Comparison of ENCODE assay signal across 22 cellular contexts in the genomic region with DNA sequence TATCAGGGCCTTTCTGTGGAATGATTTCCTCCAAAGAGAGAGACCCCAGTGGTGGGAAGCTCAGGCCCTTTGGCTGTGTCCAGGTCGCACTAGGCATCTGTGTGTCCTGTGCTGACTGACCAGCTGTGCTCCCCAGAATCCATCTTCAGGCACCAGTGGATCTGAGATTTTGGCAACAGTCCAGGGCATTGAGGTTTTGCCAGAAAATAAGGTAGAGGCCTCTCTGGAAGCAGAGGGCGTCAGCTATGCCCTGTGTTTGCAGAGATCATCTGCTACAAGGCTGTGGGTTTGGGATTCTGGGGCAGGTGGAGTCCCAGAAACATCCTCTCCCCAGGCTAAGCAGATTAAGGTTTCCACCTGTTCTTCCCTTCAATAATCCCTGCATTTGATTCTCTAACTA. TPM values are rescaled to one million over a fixed set of nuclear protein-coding genes. Genes with fewer than 3 reads are reported as not detected.
DNase-seq lines count a peak whose midpoint lies in the region.
"Had no signal": no experiment of that assay in that cellular context is flagged by ENCODE, and none has a peak within 500 bp of the region (broad histone marks: within the 10 kb centered on the region; RNA-seq: fewer than 3 reads in every experiment).

No MANE protein-coding gene starts in this region.

- no peak overlapping the region for H3K4me3 Mint-ChIP-seq in activated CD4-positive, alpha-beta memory T cell treated with anti-CD3 and anti-CD28 coated beads, Interleukin-2, amount 10 ng/mL, durations not matched to agents 7 days and 5 days
- H3K4me3 Mint-ChIP-seq: activated CD4-positive, alpha-beta T cell treated with anti-CD3 and anti-CD28 coated beads, Interleukin-2, amount 10 ng/mL, durations not matched to agents 7 days and 5 days; naive thymus-derived CD8-positive, alpha-beta T cell; stimulated activated naive CD8-positive, alpha-beta T cell treated with anti-CD3 and anti-CD28 coated beads, Interleukin-15, Interleukin-2, amounts not matched to agents 100 ng/mL and 50 ng/mL, for 24 hours had no signal

- H3K14ac ChIP-seq in neuronal stem cell (ENCODE audit: low read length) = no peak overlapping the region

- no peak overlapping the region for H2AFZ ChIP-seq in neuronal stem cell (ENCODE audit: low read length)

- H3K4me1 ChIP-seq in mucosa of rectum (ENCODE audit: control insufficient read depth in 2 of 2, insufficient read depth in 2 of 2, low read length in 2 of 2) (peaks cover 45 to 52% of the 10 kb centered on the region in 2 donors), neuronal stem cell (ENCODE audit: control insufficient read depth in 2 of 2, insufficient read depth in 1 of 2, low read depth in 1 of 2, low read length in 2 of 2) (peaks cover 13 to 27% of the 10 kb centered on the region in 2 donors)

- no peak overlapping the region for H3K27ac Mint-ChIP-seq in activated CD4-positive, alpha-beta memory T cell treated with anti-CD3 and anti-CD28 coated beads, Interleukin-2, amount 10 ng/mL, durations not matched to agents 7 days and 5 days
- H3K27ac Mint-ChIP-seq: activated CD4-positive, alpha-beta T cell treated with anti-CD3 and anti-CD28 coated beads, Interleukin-2, amount 10 ng/mL, durations not matched to agents 7 days and 5 days; stimulated activated naive CD8-positive, alpha-beta T cell treated with anti-CD3 and anti-CD28 coated beads, Interleukin-15, Interleukin-2, amounts not matched to agents 100 ng/mL and 50 ng/mL, for 24 hours had no signal

- H3K79me1 ChIP-seq in neuronal stem cell (ENCODE audit: low read depth, low read length) = no peaks in the 10 kb centered on the region

- no peaks in the 10 kb centered on the region for H3K36me3 Mint-ChIP-seq in activated CD4-positive, alpha-beta memory T cell treated with anti-CD3 and anti-CD28 coated beads, Interleukin-2, amount 10 ng/mL, durations not matched to agents 7 days and 5 days (ENCODE audit: low read depth)
- H3K36me3 Mint-ChIP-seq: naive thymus-derived CD8-positive, alpha-beta T cell had no signal

- POLR2A ChIA-PET in activated CD4-positive, alpha-beta memory T cell treated with anti-CD3 and anti-CD28 coated beads, Interleukin-2, amount 10 ng/mL, durations not matched to agents 7 days and 5 days (lab: Charles Lee) = interaction anchor here (1.1 to 11.4 kb wide), 2 partner anchors 12 to 58 kb away, joined by 3 to 144 read pairs; a partner anchor contains a TSS

- no peak overlapping the region for H2BK15ac ChIP-seq in neuronal stem cell (ENCODE audit: low read length)

- DNase-seq in NCI-H748 (lab: John Stamatoyannopoulos, UW; ENCODE audit: unreplicated experiment) = peak; percentile 18
- DNase-seq in NCI-H748 treated with DMSO at 0.1 percent for 48 hours (lab: John Stamatoyannopoulos, UW) = no peak
- DNase-seq in NCI-H1092 treated with DMSO at 0.1 percent for 48 hours (lab: John Stamatoyannopoulos, UW) = peak; percentile 53
- peak; percentile 67 to 74 for DNase-seq in SHP77 (lab: John Stamatoyannopoulos, UW)
- DNase-seq in activated CD4-positive, alpha-beta memory T cell treated with anti-CD3 and anti-CD28 coated beads, Interleukin-2, amount 10 ng/mL, durations not matched to agents 7 days and 5 days = no peak
- DNase-seq in putamen (ENCODE audit: low spot score) = no peak
- no peak for DNase-seq in neuronal stem cell (ENCODE audit: low spot score)
- DNase-seq: activated CD4-positive, alpha-beta T cell treated with anti-CD3 and anti-CD28 coated beads, Interleukin-2, amount 10 ng/mL, durations not matched to agents 7 days and 5 days; activated CD8-positive, alpha-beta memory T cell treated with anti-CD3 and anti-CD28 coated beads, Interleukin-2, amount 50 U/mL, for 4 hours; activated effector memory CD4-positive, alpha-beta T cell treated with anti-CD3 and anti-CD28 coated beads, Interleukin-2, amount 50 U/mL, for 16 hours; dermis blood vessel endothelial cell; GDM1; GOT3; hypothalamus; mesenchymal stem cell; naive thymus-derived CD8-positive, alpha-beta T cell; NCI-H187; NCI-H774; stimulated activated CD4-positive, alpha-beta T cell treated with anti-CD3 and anti-CD28 coated beads, Interleukin-2, amount 100 ng/mL, for 24 hours; trophoblast cell had no signal

- H3K9me3 ChIP-seq in mucosa of rectum (ENCODE audit: control insufficient read depth in 2 of 2, low read length in 2 of 2) (no peaks in the 10 kb centered on the region), neuronal stem cell (replicated peaks in 1 of 2; ENCODE audit: control insufficient read depth in 2 of 2, insufficient read depth in 1 of 2, low read depth in 1 of 2, low read length in 2 of 2) (no peaks in the 10 kb centered on the region)

- H2BK120ac ChIP-seq in neuronal stem cell (ENCODE audit: low read depth, low read length) = no peak overlapping the region

- peaks cover 54% of the 10 kb centered on the region for H3K4me1 Mint-ChIP-seq in activated CD4-positive, alpha-beta memory T cell treated with anti-CD3 and anti-CD28 coated beads, Interleukin-2, amount 10 ng/mL, durations not matched to agents 7 days and 5 days

- H3K36me3 ChIP-seq in mucosa of rectum (ENCODE audit: control insufficient read depth in 2 of 2, insufficient read depth in 2 of 2, low read length in 2 of 2) = no peaks in the 10 kb centered on the region
- H3K36me3 ChIP-seq in neuronal stem cell (replicated peaks in 1 of 2; ENCODE audit: control insufficient read depth in 2 of 2, insufficient read depth in 2 of 2, low read length in 2 of 2) = no peaks in the 10 kb centered on the region

- no peak overlapping the region for H2BK12ac ChIP-seq in neuronal stem cell (ENCODE audit: low read length)

- no peak overlapping the region for H2BK5ac ChIP-seq in neuronal stem cell (ENCODE audit: low read length)

- no peak overlapping the region for H3K4ac ChIP-seq in neuronal stem cell (ENCODE audit: low read length)

- H3K18ac ChIP-seq in neuronal stem cell (ENCODE audit: low read length) = no peak overlapping the region

- H4K8ac ChIP-seq in neuronal stem cell (ENCODE audit: low read depth, low read length) = no peak overlapping the region

- peaks cover 11% of the 10 kb centered on the region for H3K27me3 Mint-ChIP-seq in activated CD4-positive, alpha-beta memory T cell treated with anti-CD3 and anti-CD28 coated beads, Interleukin-2, amount 10 ng/mL, durations not matched to agents 7 days and 5 days
- H3K27me3 Mint-ChIP-seq: stimulated activated naive CD8-positive, alpha-beta T cell treated with anti-CD3 and anti-CD28 coated beads, Interleukin-15, Interleukin-2, amounts not matched to agents 100 ng/mL and 50 ng/mL, for 24 hours had no signal

- H3K27me3 ChIP-seq in mucosa of rectum (ENCODE audit: control insufficient read depth in 2 of 2, insufficient read depth in 2 of 2, low read length in 2 of 2) (no peaks in the 10 kb centered on the region), neuronal stem cell (ENCODE audit: control insufficient read depth in 3 of 3, insufficient read depth in 3 of 3, low read depth in 1 of 3, low read length in 3 of 3) (peaks cover 0 to 29% (median 0%) of the 10 kb centered on the region in 3 experiments)

- CTCF ChIA-PET in activated CD4-positive, alpha-beta memory T cell treated with anti-CD3 and anti-CD28 coated beads, Interleukin-2, amount 10 ng/mL, durations not matched to agents 7 days and 5 days (lab: Charles Lee) = no interaction called here

- H2AK5ac ChIP-seq in neuronal stem cell (ENCODE audit: low read depth, low read length) = no peak overlapping the region

- WGBS in neuronal stem cell (ENCODE audit: extremely low coverage in 2 of 2, insufficient read length in 2 of 2, insufficient replicate concordance in 1 of 2), 2 donors = no CpG with 5 or more reads among the region's 2 CpGs

- H3K27ac ChIP-seq in mucosa of rectum (ENCODE audit: low read depth in 2 of 2, low read length in 2 of 2) (peak overlapping the region; percentile 97 to 98), neuronal stem cell (replicated peaks; ENCODE audit: low read length) (no peak overlapping the region)

- H3K9ac ChIP-seq in mucosa of rectum (ENCODE audit: low read depth in 1 of 2, low read length in 2 of 2) (no peak overlapping the region), neuronal stem cell (ENCODE audit: low read depth, low read length, poor library complexity) (no peak overlapping the region)

- H3K4me2 ChIP-seq in neuronal stem cell (ENCODE audit: insufficient read depth, low read length, poor library complexity, severe bottlenecking) = no peak overlapping the region

- H3K4me3 ChIP-seq in mucosa of rectum (ENCODE audit: low read length in 2 of 2) = no peak overlapping the region
- no peak overlapping the region for H3K4me3 ChIP-seq in neuronal stem cell (ENCODE audit: low read length in 2 of 2)

- no peak overlapping the region for H4K91ac ChIP-seq in neuronal stem cell (ENCODE audit: low read depth, low read length, poor library complexity)

- no peaks in the 10 kb centered on the region for H3K9me3 Mint-ChIP-seq in activated CD4-positive, alpha-beta memory T cell treated with anti-CD3 and anti-CD28 coated beads, Interleukin-2, amount 10 ng/mL, durations not matched to agents 7 days and 5 days
- H3K9me3 Mint-ChIP-seq: activated CD4-positive, alpha-beta T cell treated with anti-CD3 and anti-CD28 coated beads, Interleukin-2, amount 10 ng/mL, durations not matched to agents 7 days and 5 days; naive thymus-derived CD8-positive, alpha-beta T cell; stimulated activated naive CD8-positive, alpha-beta T cell treated with anti-CD3 and anti-CD28 coated beads, Interleukin-15, Interleukin-2, amounts not matched to agents 100 ng/mL and 50 ng/mL, for 24 hours had no signal

- H3K23ac ChIP-seq in neuronal stem cell (ENCODE audit: low read depth, low read length, poor library complexity) = no peak overlapping the region

RNA-seq across cellular contexts. Expression of a gene that starts 57.5 kb away (rescaled TPM):
- total RNA-seq in activated CD4-positive, alpha-beta memory T cell treated with anti-CD3 and anti-CD28 coated beads, Interleukin-2, amount 10 ng/mL, durations not matched to agents 7 days and 5 days = 100 to 1,000 TPM; 121 to 124 TPM
- 44.9 TPM for polyA plus RNA-seq in neuronal stem cell (2013, experiment 1 of 2)
- 45.0 TPM for polyA plus RNA-seq in neuronal stem cell (2013, experiment 2 of 2)

Comparison
In these comparisons a context has a peak if more than half of its experiments do, and no peak if none do; other contexts are left out.
1. DNase-seq: peak in NCI-H748 (single experiment), NCI-H1092 treated with DMSO at 0.1 percent for 48 hours (single experiment) and SHP77 (2 of 2); none in NCI-H748 treated with DMSO at 0.1 percent for 48 hours (single experiment), activated CD4-positive, alpha-beta memory T cell treated with anti-CD3 and anti-CD28 coated beads, Interleukin-2, amount 10 ng/mL, durations not matched to agents 7 days and 5 days (single experiment), putamen (single experiment) and neuronal stem cell (single experiment).